In genomic region chr16:5071341-5071680, GRCh38 we compare ENCODE assay signal across 8 cellular contexts. TPM values are rescaled to one million over a fixed set of nuclear protein-coding genes. Genes with fewer than 3 reads are reported as not detected.
A peak's percentile ranks its signal among the peaks of the same experiment; 100 is the strongest.
DNase-seq lines count a peak whose midpoint lies in the region; ATAC-seq, FAIRE-seq and TF ChIP-seq lines count a peak whose summit lies in the region.

No MANE protein-coding gene starts in this region.

- H3K9me3 ChIP-seq in K562 (replicated peaks; ENCODE audit: control insufficient read depth, insufficient read depth, low read depth, low read length) = peaks cover 5% of the 10 kb centered on the region; the same call in 1 of the 2 replicates

- H3K4me3 ChIP-seq in K562 = peak overlapping the region; percentile 94

- BruUV-seq in K562 (replicated peaks; lab: Mats Ljungman, UMichigan) = no TSS peak

- no peaks in the 10 kb centered on the region for H3K9me3 Mint-ChIP-seq in activated naive CD4-positive, alpha-beta T cell treated with anti-CD3 and anti-CD28 coated beads, Interleukin-2, amount 10 ng/mL, durations not matched to agents 7 days and 5 days
- no peaks in the 10 kb centered on the region for H3K9me3 Mint-ChIP-seq in memory B cell
- no peaks in the 10 kb centered on the region for H3K9me3 Mint-ChIP-seq in type B pancreatic cell

- no peak for TF ChIP-seq RAD21 in K562 (CRISPR knock-in tag; conservative IDR thresholded peaks at IDR 0.05 in 1 of 2, IDR thresholded peaks at IDR 0.05 in 1 of 2)

- H3K36me3 Mint-ChIP-seq in activated naive CD4-positive, alpha-beta T cell treated with anti-CD3 and anti-CD28 coated beads, Interleukin-2, amount 10 ng/mL, durations not matched to agents 7 days and 5 days = peaks cover 14% of the 10 kb centered on the region
- peaks cover 8% of the 10 kb centered on the region for H3K36me3 Mint-ChIP-seq in memory B cell
- H3K36me3 Mint-ChIP-seq in type B pancreatic cell = peaks cover 4% of the 10 kb centered on the region

- POLR2A ChIA-PET in K562 (lab: Yijun Ruan, JAX) = interaction anchor here (1.5 kb wide), 2 partner anchors 10 to 28 kb away, joined by 6 read pairs; no protein-coding TSS in a partner anchor

- H2AFZ ChIP-seq in K562 (ENCODE audit: low read depth, low read length) = peak overlapping the region; percentile 96

- intact Hi-C loops in K562 (cut with micrococcal nuclease) = no loop called here

- H3K4me3 Mint-ChIP-seq in activated naive CD4-positive, alpha-beta T cell treated with anti-CD3 and anti-CD28 coated beads, Interleukin-2, amount 10 ng/mL, durations not matched to agents 7 days and 5 days = peak overlapping the region; percentile 88
- peak overlapping the region; percentile 98 for H3K4me3 Mint-ChIP-seq in memory B cell
- H3K4me3 Mint-ChIP-seq in type B pancreatic cell = peak overlapping the region; percentile 96

- FAIRE-seq in K562 (lab: Jason Lieb, UNC) = no peak

- ATAC-seq in K562 = no peak
- no peak for ATAC-seq in memory B cell (ENCODE audit: low read depth)

- TF ChIP-seq EP300 in K562 (IDR thresholded peaks at IDR 0.05; ENCODE audit: low read length) = no peak

- no peaks in the 10 kb centered on the region for H4K20me1 ChIP-seq in K562 (replicated peaks; ENCODE audit: control insufficient read depth, insufficient read depth, low read length)

- H3K4me1 ChIP-seq in K562 (replicated peaks in 1 of 2; ENCODE audit: control insufficient read depth in 2 of 2, insufficient read depth in 2 of 2, low read length in 2 of 2) = peaks cover 5 to 6% of the 10 kb centered on the region in 2 experiments; a peak in 3 of 5 replicates

- peak overlapping the region; percentile 74; the same call in 2 of the 3 replicates for H3K27ac ChIP-seq in K562 (ENCODE audit: extremely low read depth, low read depth, low read length)

- H3K79me2 ChIP-seq in K562 (ENCODE audit: control insufficient read depth, insufficient read depth, low read length) = peaks cover 16% of the 10 kb centered on the region

- H3K36me3 ChIP-seq in K562 (ENCODE audit: control insufficient read depth, insufficient read depth, low read length) = peaks cover 23% of the 10 kb centered on the region

- CTCF ChIA-PET in activated naive CD4-positive, alpha-beta T cell treated with anti-CD3 and anti-CD28 coated beads, Interleukin-2, amount 10 ng/mL, durations not matched to agents 7 days and 5 days (lab: Charles Lee) = interaction anchor here (2.1 kb wide), 1 partner anchor 13 kb away, joined by 9 read pairs; no protein-coding TSS in a partner anchor
- CTCF ChIA-PET in K562 (lab: Yijun Ruan, JAX; ENCODE audit: low intra/inter-chr PET ratio) = no interaction called here

- no peak for DNase-seq in activated naive CD4-positive, alpha-beta T cell treated with anti-CD3 and anti-CD28 coated beads, Interleukin-2, amount 10 ng/mL, durations not matched to agents 7 days and 5 days
- DNase-seq in activated naive CD4-positive, alpha-beta T cell treated with Interleukin-2 at 50 U/mL for 16 hours = no peak
- DNase-seq in K562 (ENCODE audit: extremely low read depth in 1 of 4, low spot score in 3 of 4) (no peak), memory B cell (ENCODE audit: low spot score in 2 of 2) (no peak), type B pancreatic cell (ENCODE audit: extremely low spot score, unreplicated experiment) (no peak), SHP77 (lab: John Stamatoyannopoulos, UW) (no peak), NCI-H774 (lab: John Stamatoyannopoulos, UW) (no peak), NCI-H2171 (lab: John Stamatoyannopoulos, UW) (no peak)

- H3K4me2 ChIP-seq in K562 (ENCODE audit: insufficient read depth, low read length) = peak overlapping the region; percentile 99

- WGBS in K562 (ENCODE audit: insufficient coverage, low coverage, missing lambda C conversion rate) = 31% methylated on average over 7 of the region's 7 CpGs

- peaks cover 7 to 10% of the 10 kb centered on the region in 2 experiments; a peak in 3 of 5 replicates for H3K27me3 ChIP-seq in K562 (ENCODE audit: control insufficient read depth in 2 of 2, insufficient read depth in 2 of 2, low read length in 2 of 2)

- H3K9ac ChIP-seq in K562 (ENCODE audit: insufficient read depth in 1 of 2, low read depth in 2 of 2, low read length in 2 of 2) = peak overlapping the region; percentile 83 to 93

- H3K27ac Mint-ChIP-seq in activated naive CD4-positive, alpha-beta T cell treated with anti-CD3 and anti-CD28 coated beads, Interleukin-2, amount 10 ng/mL, durations not matched to agents 7 days and 5 days = peak overlapping the region; percentile 95
- H3K27ac Mint-ChIP-seq in memory B cell = peak overlapping the region; percentile 96
- H3K27ac Mint-ChIP-seq in type B pancreatic cell = peak overlapping the region; percentile 88

- in situ Hi-C loops in K562 (cut with MboI) = no loop called here

- TF ChIP-seq CTCF in K562 (IDR thresholded peaks at IDR 0.05 in 2 of 3, conservative IDR thresholded peaks at IDR 0.05 in 1 of 3; ENCODE audit: insufficient read depth in 2 of 3, low read depth in 1 of 3, low read length in 3 of 3) = no peak
- no peak for TF ChIP-seq CTCF in type B pancreatic cell (conservative IDR thresholded peaks at IDR 0.05)

- H3K4me1 Mint-ChIP-seq in activated naive CD4-positive, alpha-beta T cell treated with anti-CD3 and anti-CD28 coated beads, Interleukin-2, amount 10 ng/mL, durations not matched to agents 7 days and 5 days = peaks cover 30% of the 10 kb centered on the region
- H3K4me1 Mint-ChIP-seq in memory B cell (peaks cover 32% of the 10 kb centered on the region), type B pancreatic cell (ENCODE audit: unreplicated experiment) (peaks cover 9% of the 10 kb centered on the region)

- H3K9me1 ChIP-seq in K562 (ENCODE audit: control insufficient read depth, insufficient read depth, low read length) = no peaks in the 10 kb centered on the region

- H3K27me3 Mint-ChIP-seq in activated naive CD4-positive, alpha-beta T cell treated with anti-CD3 and anti-CD28 coated beads, Interleukin-2, amount 10 ng/mL, durations not matched to agents 7 days and 5 days = peaks cover 1% of the 10 kb centered on the region
- no peaks in the 10 kb centered on the region for H3K27me3 Mint-ChIP-seq in memory B cell
- peaks cover 12% of the 10 kb centered on the region for H3K27me3 Mint-ChIP-seq in type B pancreatic cell

- no peak for TF ChIP-seq POLR2A in K562 (conservative IDR thresholded peaks at IDR 0.05)

RNA-seq across cellular contexts. Expression of gene ALG1, which starts 0.3 kb away (rescaled TPM):
- total RNA-seq in K562 (2011; cell fraction: chromatin; rRNA removed; ENCODE audit: low replicate concordance) = 31.7 and 67.7 TPM in 2 replicates
- total RNA-seq in K562 (2011; cell fraction: nucleolus; rRNA removed) = 75.3 and 79.9 TPM in 2 replicates
- total RNA-seq in K562 (2011; cell fraction: nucleoplasm; rRNA removed) = 52.8 and 55.5 TPM in 2 replicates
- total RNA-seq in K562 (2014; rRNA removed) = 18.9 and 23.8 TPM in 2 replicates
- total RNA-seq in K562 (2014; rRNA removed; fragmentation: Illumina TruSeq; extraction: Trizol) = 10.7 and 12.3 TPM in 2 replicates
- total RNA-seq in K562 (2015; rRNA removed; fragmentation: Illumina TruSeq; extraction: Trizol) = 14.6 and 17.8 TPM in 2 replicates
- total RNA-seq in K562 (2021) = 20.8 and 26.4 TPM in 2 replicates
- polyA plus RNA-seq in K562 (2011; rRNA removed) = 15.0 and 19.9 TPM in 2 replicates
- polyA plus RNA-seq in K562 (2011; cell fraction: cytosol; rRNA removed) = 17.8 and 33.7 TPM in 2 replicates
- 19.2 and 25.1 TPM in 2 replicates for polyA plus RNA-seq in K562 (2011; cell fraction: nucleus; rRNA removed)
- polyA plus RNA-seq in K562 (2012) = 15.1 and 16.1 TPM in 2 replicates
- polyA plus RNA-seq in K562 (2014; fragmentation: Illumina TruSeq; extraction: Trizol) = 18.3 and 19.0 TPM in 2 replicates
- polyA plus RNA-seq in K562 (2014; fragmentation: Nextera tagmentation; extraction: Ambion mirVana) = 1 to 10 TPM; 1.1 to 2.8 TPM
- 18.3 and 18.8 TPM in 2 replicates for polyA plus RNA-seq in K562 (2014; rRNA removed)
- polyA minus RNA-seq in K562 (2011; rRNA and poly(A)+ RNA removed) = 16.8 and 31.2 TPM in 2 replicates
- polyA minus RNA-seq in K562 (2011; cell fraction: cytosol; rRNA and poly(A)+ RNA removed) = 9.7 and 14.6 TPM in 2 replicates
- 13.5 and 16.3 TPM in 2 replicates for polyA minus RNA-seq in K562 (2011; cell fraction: nucleus; rRNA and poly(A)+ RNA removed)
- 30.4 and 31.0 TPM in 2 replicates for total RNA-seq in type B pancreatic cell (ENCODE audit: low replicate concordance)

RNA-seq across cellular contexts. Expression of gene C16orf89, which starts 5.6 kb away (rescaled TPM):
- total RNA-seq in K562 (2011; cell fraction: chromatin; rRNA removed; ENCODE audit: low replicate concordance) = not detected in 2 replicates
- total RNA-seq in K562 (2011; cell fraction: nucleolus; rRNA removed) = not detected in 2 replicates
- total RNA-seq in K562 (2011; cell fraction: nucleoplasm; rRNA removed) = not detected in 2 replicates
- total RNA-seq in K562 (2014; rRNA removed) (not detected in 2 replicates), K562 (2014; rRNA removed; fragmentation: Illumina TruSeq; extraction: Trizol) (not detected in 2 replicates), K562 (2015; rRNA removed; fragmentation: Illumina TruSeq; extraction: Trizol) (not detected in 2 replicates), K562 (2021) (not detected in 2 replicates), type B pancreatic cell (ENCODE audit: low replicate concordance) (0.75 and 2.1 TPM in 2 replicates)
- polyA plus RNA-seq in K562 (2011; rRNA removed) (not detected in 2 replicates), K562 (2014; fragmentation: Illumina TruSeq; extraction: Trizol) (not detected in 2 replicates), K562 (2014; fragmentation: Nextera tagmentation; extraction: Ambion mirVana) (not detected), K562 (2014; rRNA removed) (not detected in 2 replicates)
- polyA plus RNA-seq in K562 (2011; cell fraction: cytosol; rRNA removed) = not detected in 2 replicates
- not detected in 2 replicates for polyA plus RNA-seq in K562 (2011; cell fraction: nucleus; rRNA removed)
- polyA plus RNA-seq in K562 (2012) = not detected in 2 replicates
- not detected in 2 replicates for polyA minus RNA-seq in K562 (2011; rRNA and poly(A)+ RNA removed)
- polyA minus RNA-seq in K562 (2011; cell fraction: cytosol; rRNA and poly(A)+ RNA removed) = not detected in 2 replicates
- not detected in 2 replicates for polyA minus RNA-seq in K562 (2011; cell fraction: nucleus; rRNA and poly(A)+ RNA removed)

RNA-seq across cellular contexts. Expression of gene EEF2KMT, which starts 26.3 kb away (rescaled TPM):
- 7.8 and 18.5 TPM in 2 replicates for total RNA-seq in K562 (2011; cell fraction: chromatin; rRNA removed; ENCODE audit: low replicate concordance)
- total RNA-seq in K562 (2011; cell fraction: nucleolus; rRNA removed) = 14.2 and 21.7 TPM in 2 replicates
- total RNA-seq in K562 (2011; cell fraction: nucleoplasm; rRNA removed) = 11.4 and 11.5 TPM in 2 replicates
- total RNA-seq in K562 (2014; rRNA removed) = 19.5 and 26.2 TPM in 2 replicates
- 10.3 and 10.4 TPM in 2 replicates for total RNA-seq in K562 (2014; rRNA removed; fragmentation: Illumina TruSeq; extraction: Trizol)
- total RNA-seq in K562 (2015; rRNA removed; fragmentation: Illumina TruSeq; extraction: Trizol) = 12.8 and 13.8 TPM in 2 replicates
- 22.7 and 25.3 TPM in 2 replicates for total RNA-seq in K562 (2021)
- polyA plus RNA-seq in K562 (2011; rRNA removed) = 7.8 and 8.4 TPM in 2 replicates
- 7.0 and 26.1 TPM in 2 replicates for polyA plus RNA-seq in K562 (2011; cell fraction: cytosol; rRNA removed)
- polyA plus RNA-seq in K562 (2011; cell fraction: nucleus; rRNA removed) = 9.8 and 25.4 TPM in 2 replicates
- 11.7 and 17.5 TPM in 2 replicates for polyA plus RNA-seq in K562 (2012)
- 15.6 and 16.5 TPM in 2 replicates for polyA plus RNA-seq in K562 (2014; fragmentation: Illumina TruSeq; extraction: Trizol)
- 1 to 10 TPM; 4.2 to 8.9 TPM for polyA plus RNA-seq in K562 (2014; fragmentation: Nextera tagmentation; extraction: Ambion mirVana)
- polyA plus RNA-seq in K562 (2014; rRNA removed) = 13.3 and 19.1 TPM in 2 replicates
- 3.6 and 7.5 TPM in 2 replicates for polyA minus RNA-seq in K562 (2011; rRNA and poly(A)+ RNA removed)
- 9.0 TPM in 2 replicates for polyA minus RNA-seq in K562 (2011; cell fraction: cytosol; rRNA and poly(A)+ RNA removed)
- polyA minus RNA-seq in K562 (2011; cell fraction: nucleus; rRNA and poly(A)+ RNA removed) = 10.0 and 11.4 TPM in 2 replicates
- total RNA-seq in type B pancreatic cell (ENCODE audit: low replicate concordance) = 10.1 and 16.5 TPM in 2 replicates

RNA-seq across cellular contexts. Expression of gene NAGPA, which starts 37.6 kb away (rescaled TPM):
- 9.5 and 17.8 TPM in 2 replicates for total RNA-seq in K562 (2011; cell fraction: chromatin; rRNA removed; ENCODE audit: low replicate concordance)
- total RNA-seq in K562 (2011; cell fraction: nucleolus; rRNA removed) = 19.6 and 28.9 TPM in 2 replicates
- 16.7 and 17.6 TPM in 2 replicates for total RNA-seq in K562 (2011; cell fraction: nucleoplasm; rRNA removed)
- total RNA-seq in K562 (2014; rRNA removed) (12.5 and 12.7 TPM in 2 replicates), K562 (2014; rRNA removed; fragmentation: Illumina TruSeq; extraction: Trizol) (3.0 and 3.8 TPM in 2 replicates), K562 (2015; rRNA removed; fragmentation: Illumina TruSeq; extraction: Trizol) (6.9 and 7.2 TPM in 2 replicates), K562 (2021) (11.9 and 12.8 TPM in 2 replicates), type B pancreatic cell (ENCODE audit: low replicate concordance) (16.8 and 18.0 TPM in 2 replicates)
- polyA plus RNA-seq in K562 (2011; rRNA removed) (3.8 and 4.5 TPM in 2 replicates), K562 (2014; fragmentation: Illumina TruSeq; extraction: Trizol) (4.6 and 8.6 TPM in 2 replicates), K562 (2014; fragmentation: Nextera tagmentation; extraction: Ambion mirVana) (under 1 TPM; 0.15 to 0.53 TPM), K562 (2014; rRNA removed) (11.1 and 12.7 TPM in 2 replicates)
- 6.3 and 14.1 TPM in 2 replicates for polyA plus RNA-seq in K562 (2011; cell fraction: cytosol; rRNA removed)
- 11.2 and 19.4 TPM in 2 replicates for polyA plus RNA-seq in K562 (2011; cell fraction: nucleus; rRNA removed)
- polyA plus RNA-seq in K562 (2012) = 6.5 and 8.8 TPM in 2 replicates
- polyA minus RNA-seq in K562 (2011; rRNA and poly(A)+ RNA removed) = 2.8 and 5.7 TPM in 2 replicates
- polyA minus RNA-seq in K562 (2011; cell fraction: cytosol; rRNA and poly(A)+ RNA removed) = 5.6 and 6.1 TPM in 2 replicates
- 7.6 and 9.0 TPM in 2 replicates for polyA minus RNA-seq in K562 (2011; cell fraction: nucleus; rRNA and poly(A)+ RNA removed)
